In the genomic region with DNA sequence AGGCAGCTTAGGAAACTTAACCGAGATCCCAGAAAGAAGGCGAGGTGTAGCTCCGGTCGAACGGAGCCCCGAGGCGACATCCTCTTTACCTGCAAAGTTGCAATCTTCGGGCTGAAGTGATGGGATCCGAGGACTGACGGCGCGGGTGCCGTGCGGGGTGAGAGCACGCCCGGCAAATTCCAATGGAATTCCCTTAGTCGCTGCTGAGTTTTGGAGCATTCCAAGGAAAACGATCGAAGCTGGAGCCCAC, we compare ENCODE assay signal across 12 cellular contexts. TPM values are rescaled to one million over a fixed set of nuclear protein-coding genes. Genes with fewer than 3 reads are reported as not detected.
A peak's percentile ranks its signal among the peaks of the same experiment; 100 is the strongest.
DNase-seq lines count a peak whose midpoint lies in the region; ATAC-seq, FAIRE-seq and TF ChIP-seq lines count a peak whose summit lies in the region.
"Had no signal": no experiment of that assay in that cellular context is flagged by ENCODE, and none has a peak within 500 bp of the region (broad histone marks: within the 10 kb centered on the region; RNA-seq: fewer than 3 reads in every experiment).

No MANE protein-coding gene starts in this region.

- H3K4me1 ChIP-seq in HUES64 (ENCODE audit: insufficient read depth, low read length) (peaks cover 8% of the 10 kb centered on the region; the same call in 1 of the 2 replicates), breast epithelium (no peaks in the 10 kb centered on the region), kidney (ENCODE audit: control insufficient read depth in 1 of 2, insufficient read depth in 1 of 2, low read depth in 1 of 2, low read length in 2 of 2) (peaks cover 0 to 4% of the 10 kb centered on the region in 2 donors), spleen (peaks cover 0 to 14% (median 7%) of the 10 kb centered on the region in 6 donors)

- H3K9ac ChIP-seq in HUES64 (ENCODE audit: low read depth, low read length) = peak overlapping the region; percentile 79
- H3K9ac ChIP-seq in kidney (ENCODE audit: low read length in 2 of 2) = peak overlapping the region in 1 of 2 donors; percentile 65

- FAIRE-seq in kidney (lab: Jason Lieb, UNC) = no peak
- FAIRE-seq: GM18507, urothelium cell line had no signal

- no peak for TF ChIP-seq CTCF in breast epithelium (IDR thresholded peaks at IDR 0.05)
- TF ChIP-seq CTCF in kidney (IDR thresholded peaks at IDR 0.05; ENCODE audit: borderline replicate concordance, extremely low read depth, insufficient read depth) = no peak
- TF ChIP-seq CTCF in spleen (IDR thresholded peaks at IDR 0.05 in 8 of 11, conservative IDR thresholded peaks at IDR 0.05 in 3 of 11) = no peak

- under 1% methylated on average over 19 of the region's 19 CpGs for WGBS in HUES64
- WGBS in spleen, 5 donors = 1 to 16% (median 6%) methylated on average over 13 to 19 of the region's 19 CpGs

- H3K9me3 ChIP-seq in HUES64 (ENCODE audit: insufficient read depth, low read depth, low read length) (no peaks in the 10 kb centered on the region), breast epithelium (no peaks in the 10 kb centered on the region), kidney (ENCODE audit: control insufficient read depth in 1 of 2, low read length in 2 of 2) (no peaks in the 10 kb centered on the region), spleen (no peaks in the 10 kb centered on the region)
- H3K9me3 ChIP-seq: neutrophil had no signal

- H3K27ac ChIP-seq in HUES64 (ENCODE audit: low read depth, low read length) (no peak overlapping the region; the same call in 1 of the 2 replicates), breast epithelium (no peak overlapping the region), kidney (ENCODE audit: low read depth in 2 of 2, low read length in 2 of 2) (peak overlapping the region in 1 of 2 donors; percentile 66), spleen (no peak overlapping the region)
- H3K27ac ChIP-seq: neutrophil had no signal

- no peak for DNase-seq in breast epithelium (ENCODE audit: low spot score in 2 of 2)
- DNase-seq in kidney = no peak
- DNase-seq in spleen = no peak
- no peak for DNase-seq in activated naive CD4-positive, alpha-beta T cell (lab: John Stamatoyannopoulos, UW)
- no peak for DNase-seq in NCI-H82 (lab: John Stamatoyannopoulos, UW)
- no peak for DNase-seq in NCI-H524 treated with DMSO at 0.1 percent for 48 hours (lab: John Stamatoyannopoulos, UW)
- DNase-seq: activated effector memory CD4-positive, alpha-beta T cell treated with Interleukin-2 at 50 U/mL for 16 hours had no signal

- intact Hi-C loops in breast epithelium (cut with DNase I; ENCODE audit: low total_unique reads) (no loop called here), kidney (cut with DNase I) (no loop called here), spleen (cut with DNase I; ENCODE audit: low total_unique reads) (no loop called here)

- ATAC-seq in HG03342 (IDR thresholded peaks at IDR 0.05; ENCODE audit: unreplicated experiment) = no peak

- no peak for TF ChIP-seq POLR2A in breast epithelium (IDR thresholded peaks at IDR 0.05)
- no peak for TF ChIP-seq POLR2A in spleen (IDR thresholded peaks at IDR 0.05)

- peak overlapping the region; percentile 86 for H3K4me3 ChIP-seq in HUES64 (ENCODE audit: low read length)
- H3K4me3 ChIP-seq in breast epithelium = peak overlapping the region; percentile 42 to 64 (median 46)
- peak overlapping the region; percentile 65 to 79 for H3K4me3 ChIP-seq in kidney (ENCODE audit: low read length in 2 of 2)
- peak overlapping the region in 6 of 8 donors; percentile 0 to 53 (median 20) for H3K4me3 ChIP-seq in spleen

- peaks cover 23% of the 10 kb centered on the region for H3K27me3 ChIP-seq in HUES64 (ENCODE audit: insufficient read depth, low read length)
- peaks cover 0 to 21% of the 10 kb centered on the region in 2 donors for H3K27me3 ChIP-seq in breast epithelium
- peaks cover 0 to 38% (median 14%) of the 10 kb centered on the region in 7 donors for H3K27me3 ChIP-seq in spleen (replicated peaks in 1 of 7)

- no peaks in the 10 kb centered on the region for H3K36me3 ChIP-seq in HUES64 (ENCODE audit: insufficient read depth, low read length)
- no peaks in the 10 kb centered on the region for H3K36me3 ChIP-seq in breast epithelium
- H3K36me3 ChIP-seq in kidney (ENCODE audit: control insufficient read depth in 1 of 2, insufficient read depth in 2 of 2, low read length in 2 of 2) = no peaks in the 10 kb centered on the region
- H3K36me3 ChIP-seq in spleen = no peaks in the 10 kb centered on the region
- H3K36me3 ChIP-seq: neutrophil had no signal

RNA-seq across cellular contexts. Expression of gene TRPC4, which starts 0.1 kb away (rescaled TPM):
- 6.4 TPM for polyA plus RNA-seq in HUES64 (2013, experiment 1 of 2)
- polyA plus RNA-seq in HUES64 (2013, experiment 2 of 2) = 8.6 TPM
- total RNA-seq in breast epithelium (under 1 TPM; 0.29 to 0.98 (median 0.32) TPM), kidney (2.9 TPM), spleen (under 1 TPM in 4 of 7 donors, not detected in 3; 0.13 to 0.42 (median 0.25) TPM)
- polyA plus RNA-seq in kidney (ENCODE audit: insufficient read depth, low read depth, low replicate concordance) (0.62 TPM), spleen (under 1 TPM in 2 of 3 donors, not detected in 1; 0.06 to 0.10 TPM)

Comparison
In these comparisons a context has a peak if more than half of its experiments do, and no peak if none do; other contexts are left out.
1. H3K4me3 ChIP-seq: peak in every context shown above with its lines; median percentile 86 in HUES64; 72 in kidney; 46 in breast epithelium; 20 in spleen.